Comparison of ENCODE assay signal across 32 cellular contexts in genomic region chr22:33874206-33874605, GRCh38. TPM values are rescaled to one million over a fixed set of nuclear protein-coding genes. Genes with fewer than 3 reads are reported as not detected.
DNase-seq lines count a peak whose midpoint lies in the region; ATAC-seq, FAIRE-seq and TF ChIP-seq lines count a peak whose summit lies in the region.
"Had no signal": no experiment of that assay in that cellular context is flagged by ENCODE, and none has a peak within 500 bp of the region (broad histone marks: within the 10 kb centered on the region; RNA-seq: fewer than 3 reads in every experiment).

No MANE protein-coding gene starts in this region.

- TF ChIP-seq CTCF in WTC11 (IDR thresholded peaks at IDR 0.05) (no peak), mucosa of descending colon (IDR thresholded peaks at IDR 0.05) (no peak)

- H3K36me3 ChIP-seq in mucosa of descending colon (ENCODE audit: low read depth) = no peaks in the 10 kb centered on the region
- no peaks in the 10 kb centered on the region for H3K36me3 ChIP-seq in small intestine (ENCODE audit: control insufficient read depth in 2 of 2, insufficient read depth in 2 of 2, low read length in 2 of 2)
- H3K36me3 ChIP-seq: left lung, tibial nerve had no signal

- H3K27me3 Mint-ChIP-seq in WTC11 (ENCODE audit: low read depth) = no peaks in the 10 kb centered on the region
- H3K27me3 Mint-ChIP-seq: activated CD4-positive, alpha-beta memory T cell treated with anti-CD3 and anti-CD28 coated beads for 36 hours; brain; IgD-negative memory B cell; stimulated activated naive CD8-positive, alpha-beta T cell treated with anti-CD3 and anti-CD28 coated beads, Interleukin-15, Interleukin-2, amounts not matched to agents 100 ng/mL and 50 ng/mL, for 24 hours had no signal

- CTCF ChIA-PET in WTC11 (lab: Charles Lee) = interaction anchor here (1.0 kb wide), 1 partner anchor 52 kb away, joined by 3 read pairs; no protein-coding TSS in a partner anchor

- FAIRE-seq in small intestine (lab: Jason Lieb, UNC) = no peak

- H3K27me3 ChIP-seq in small intestine (ENCODE audit: control insufficient read depth in 2 of 2, insufficient read depth in 2 of 2, low read length in 2 of 2) = no peaks in the 10 kb centered on the region
- H3K27me3 ChIP-seq: left lung, tibial nerve had no signal

- H3K27ac Mint-ChIP-seq in WTC11 = 0 out of 2 replicates have a peak overlapping the region, but pooled peaks have one; percentile 14
- H3K27ac Mint-ChIP-seq: activated CD4-positive, alpha-beta memory T cell treated with anti-CD3 and anti-CD28 coated beads for 36 hours; IgD-negative memory B cell; immature natural killer cell; naive thymus-derived CD4-positive, alpha-beta T cell; stimulated activated naive CD8-positive, alpha-beta T cell treated with anti-CD3 and anti-CD28 coated beads, Interleukin-15, Interleukin-2, amounts not matched to agents 100 ng/mL and 50 ng/mL, for 24 hours had no signal

- H3K36me3 Mint-ChIP-seq in WTC11 = no peaks in the 10 kb centered on the region
- H3K36me3 Mint-ChIP-seq: activated CD4-positive, alpha-beta memory T cell treated with anti-CD3 and anti-CD28 coated beads for 36 hours; brain; immature natural killer cell; naive thymus-derived CD4-positive, alpha-beta T cell had no signal

- H3K9me3 ChIP-seq in mucosa of descending colon = no peaks in the 10 kb centered on the region
- no peaks in the 10 kb centered on the region for H3K9me3 ChIP-seq in small intestine (ENCODE audit: control insufficient read depth, low read depth)
- H3K9me3 ChIP-seq: left lung, tibial nerve had no signal

- POLR2A ChIA-PET in WTC11 (lab: Charles Lee) = no interaction called here

- H3K4me3 ChIP-seq in mucosa of descending colon (no peak overlapping the region), small intestine (ENCODE audit: low read depth in 1 of 2, low read length in 2 of 2) (no peak overlapping the region)
- H3K4me3 ChIP-seq: left lung, tibial nerve had no signal

- H3K4me1 ChIP-seq in mucosa of descending colon (ENCODE audit: low read depth) (peaks cover 10% of the 10 kb centered on the region), small intestine (ENCODE audit: control insufficient read depth in 2 of 2, insufficient read depth in 1 of 2, low read depth in 1 of 2, low read length in 1 of 2) (peaks cover 0 to 3% of the 10 kb centered on the region in 2 donors)

- ATAC-seq in WTC11 (peak; percentile 19; the same call in 1 of the 2 replicates), mucosa of descending colon (peak; percentile 66), GM21528 (IDR thresholded peaks at IDR 0.05; ENCODE audit: low FRiP score, unreplicated experiment) (no peak)
- ATAC-seq: naive thymus-derived CD4-positive, alpha-beta T cell; PC-3 had no signal

- no peaks in the 10 kb centered on the region for H3K9me3 Mint-ChIP-seq in WTC11
- H3K9me3 Mint-ChIP-seq: activated CD4-positive, alpha-beta memory T cell treated with anti-CD3 and anti-CD28 coated beads for 36 hours; brain; IgD-negative memory B cell; stimulated activated naive CD8-positive, alpha-beta T cell treated with anti-CD3 and anti-CD28 coated beads, Interleukin-15, Interleukin-2, amounts not matched to agents 100 ng/mL and 50 ng/mL, for 24 hours had no signal

- 25 to 64% (median 37%) methylated on average over 7 of the region's 7 CpGs for WGBS in small intestine, 3 donors

- no peak overlapping the region for H3K4me3 Mint-ChIP-seq in WTC11
- H3K4me3 Mint-ChIP-seq: activated CD4-positive, alpha-beta memory T cell treated with anti-CD3 and anti-CD28 coated beads for 36 hours; brain; IgD-negative memory B cell; immature natural killer cell; naive thymus-derived CD4-positive, alpha-beta T cell; stimulated activated naive CD8-positive, alpha-beta T cell treated with anti-CD3 and anti-CD28 coated beads, Interleukin-15, Interleukin-2, amounts not matched to agents 100 ng/mL and 50 ng/mL, for 24 hours had no signal

- DNase-seq in ELF-1 (ENCODE audit: low read depth, low spot score) (peak; percentile 39), WTC11 (ENCODE audit: low spot score) (no peak), mucosa of descending colon (peak in 1 of 3 donors; percentile 61), small intestine (peak; percentile 46), C1 segment of cervical spinal cord (lab: John Stamatoyannopoulos, UW) (no peak), CD1c-positive myeloid dendritic cell (ENCODE audit: extremely low spot score) (no peak)
- DNase-seq in activated effector memory CD4-positive, alpha-beta T cell treated with Interleukin-2 at 50 U/mL for 16 hours = no peak
- DNase-seq: activated CD4-positive, alpha-beta memory T cell treated with anti-CD3 and anti-CD28 coated beads for 36 hours; activated CD4-positive, alpha-beta T cell treated with anti-CD3 and anti-CD28 coated beads for 1 hour; activated CD8-positive, alpha-beta memory T cell treated with anti-CD3 and anti-CD28 coated beads, Interleukin-2, amount 50 U/mL, for 4 hours; activated naive CD4-positive, alpha-beta T cell treated with anti-CD3 and anti-CD28 coated beads, Interleukin-2, amount 50 U/mL, for 16 hours; Calu3; DMS79; foreskin melanocyte; GDM1; immature natural killer cell; left lung; naive thymus-derived CD4-positive, alpha-beta T cell; NCI-H146; NCI-H226; NCI-H69; PC-3; SHP77; stimulated activated CD4-positive, alpha-beta T cell treated with anti-CD3 and anti-CD28 coated beads, Interleukin-2, amount 100 ng/mL, for 24 hours; stimulated activated CD8-positive, alpha-beta memory T cell treated with anti-CD3 and anti-CD28 coated beads, Interleukin-4, amount 100 ng/mL, for 48 hours; T-helper 2 cell had no signal

- no peak overlapping the region for H3K27ac ChIP-seq in small intestine (ENCODE audit: low read depth in 1 of 2, low read length in 1 of 2)
- H3K27ac ChIP-seq: C4-2B, left lung had no signal

- peaks cover 76% of the 10 kb centered on the region for H3K4me1 Mint-ChIP-seq in WTC11
- H3K4me1 Mint-ChIP-seq: immature natural killer cell; naive thymus-derived CD4-positive, alpha-beta T cell had no signal

- intact Hi-C loops in mucosa of descending colon (cut with DNase I, micrococcal nuclease) = no loop called here

TF ChIP-seq in WTC11, 78 proteins besides CTCF, POLR2A, EP300 and RAD21:
- TF ChIP-seq ZNF121 (CRISPR knock-in tag; IDR thresholded peaks at IDR 0.05) = no peak
- TF ChIP-seq, protein P1, sequence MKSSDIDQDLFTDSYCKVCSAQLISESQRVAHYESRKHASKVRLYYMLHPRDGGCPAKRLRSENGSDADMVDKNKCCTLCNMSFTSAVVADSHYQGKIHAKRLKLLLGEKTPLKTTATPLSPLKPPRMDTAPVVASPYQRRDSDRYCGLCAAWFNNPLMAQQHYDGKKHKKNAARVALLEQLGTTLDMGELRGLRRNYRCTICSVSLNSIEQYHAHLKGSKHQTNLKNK (CRISPR knock-in tag; IDR thresholded peaks at IDR 0.05) = no peak
- TF ChIP-seq AFF4 (CRISPR knock-in tag; IDR thresholded peaks at IDR 0.05; ENCODE audit: borderline replicate concordance) = no peak
- no peak for TF ChIP-seq CDX4 (CRISPR knock-in tag; IDR thresholded peaks at IDR 0.05; ENCODE audit: borderline replicate concordance)
- no peak for TF ChIP-seq E2F1 (CRISPR knock-in tag; IDR thresholded peaks at IDR 0.05)

RNA-seq across cellular contexts. Expression of gene LARGE1, which starts 46.1 kb away (rescaled TPM):
- total RNA-seq in WTC11 (2021) = 62.4 to 72.6 TPM (median 68.8 TPM) in 3 replicates
- 10 to 100 TPM; 29.3 to 93.8 (median 67.7) TPM for total RNA-seq in mucosa of descending colon
- polyA plus RNA-seq in small intestine = 1 to 10 TPM; 5.1 to 8.7 (median 7.2) TPM
- polyA plus RNA-seq: naive thymus-derived CD4-positive, alpha-beta T cell had no signal

Comparison
In these comparisons a context has a peak if more than half of its experiments do, and no peak if none do; other contexts are left out.
1. DNase-seq: peak in ELF-1 (single experiment) and small intestine (single experiment); none in WTC11 (single experiment), activated effector memory CD4-positive, alpha-beta T cell treated with Interleukin-2 at 50 U/mL for 16 hours (single experiment), C1 segment of cervical spinal cord (0 of 14) and CD1c-positive myeloid dendritic cell (single experiment).